In genomic region chr17:5210853-5211252, GRCh38 we compare ENCODE assay signal across 16 cellular contexts. TPM values are rescaled to one million over a fixed set of nuclear protein-coding genes. Genes with fewer than 3 reads are reported as not detected.
DNase-seq lines count a peak whose midpoint lies in the region; ATAC-seq, FAIRE-seq and TF ChIP-seq lines count a peak whose summit lies in the region.
"Had no signal": no experiment of that assay in that cellular context is flagged by ENCODE, and none has a peak within 500 bp of the region (broad histone marks: within the 10 kb centered on the region; RNA-seq: fewer than 3 reads in every experiment).

No MANE protein-coding gene starts in this region.

- H3K4me1 Mint-ChIP-seq in activated CD8-positive, alpha-beta T cell treated with anti-CD3 and anti-CD28 coated beads for 36 hours (ENCODE audit: low read depth), result peaks cover 15% of the 10 kb centered on the region
- H3K4me1 Mint-ChIP-seq in activated CD8-positive, alpha-beta T cell treated with anti-CD3 and anti-CD28 coated beads, Interleukin-2, amount 10 ng/mL, durations not matched to agents 7 days and 5 days (ENCODE audit: low read depth), result no peaks in the 10 kb centered on the region
- peaks cover 14 to 33% of the 10 kb centered on the region in 2 donors for H3K4me1 Mint-ChIP-seq in immature natural killer cell

- peak overlapping the region; percentile 23 for H3K27ac Mint-ChIP-seq in activated CD8-positive, alpha-beta T cell treated with anti-CD3 and anti-CD28 coated beads for 36 hours
- H3K27ac Mint-ChIP-seq in activated CD8-positive, alpha-beta T cell treated with anti-CD3 and anti-CD28 coated beads, Interleukin-2, amount 10 ng/mL, durations not matched to agents 7 days and 5 days, result no peak overlapping the region
- peak overlapping the region; percentile 43 to 92 (median 84) for H3K27ac Mint-ChIP-seq in immature natural killer cell

- peaks cover 2 to 18% (median 8%) of the 10 kb centered on the region in 4 donors for H3K36me3 ChIP-seq in upper lobe of left lung
- H3K36me3 ChIP-seq in A673 (ENCODE audit: insufficient read depth, low read length, poor library complexity, severe bottlenecking), result no peaks in the 10 kb centered on the region
- no peaks in the 10 kb centered on the region for H3K36me3 ChIP-seq in HepG2 (replicated peaks in 1 of 2; ENCODE audit: control insufficient read depth in 1 of 2, insufficient read depth in 2 of 2, low read length in 2 of 2)
- H3K36me3 ChIP-seq: neutrophil, SJSA1 had no signal

- H2AFZ ChIP-seq in HepG2 (ENCODE audit: low read length), result no peak overlapping the region

- H3K27me3 ChIP-seq in upper lobe of left lung, result no peaks in the 10 kb centered on the region
- no peaks in the 10 kb centered on the region for H3K27me3 ChIP-seq in A673 (replicated peaks; ENCODE audit: insufficient read depth, low read depth, low read length, poor library complexity)
- no peaks in the 10 kb centered on the region for H3K27me3 ChIP-seq in HepG2 (ENCODE audit: control insufficient read depth in 1 of 2, insufficient read depth in 2 of 2, low read length in 2 of 2)
- H3K27me3 ChIP-seq: neutrophil, SJSA1, stomach had no signal

- peaks cover 3% of the 10 kb centered on the region for H3K36me3 Mint-ChIP-seq in activated CD8-positive, alpha-beta T cell treated with anti-CD3 and anti-CD28 coated beads for 36 hours (ENCODE audit: low read depth)
- no peaks in the 10 kb centered on the region for H3K36me3 Mint-ChIP-seq in activated CD8-positive, alpha-beta T cell treated with anti-CD3 and anti-CD28 coated beads, Interleukin-2, amount 10 ng/mL, durations not matched to agents 7 days and 5 days (ENCODE audit: low read depth)
- H3K36me3 Mint-ChIP-seq in immature natural killer cell, result peaks cover 10 to 35% (median 14%) of the 10 kb centered on the region in 3 donors

- intact Hi-C loops in activated CD8-positive, alpha-beta T cell treated with anti-CD3 and anti-CD28 coated beads for 36 hours (cut with micrococcal nuclease), result no loop called here
- intact Hi-C loops in A673 (cut with micrococcal nuclease; ENCODE audit: unreplicated experiment), result no loop called here
- intact Hi-C loops in HepG2 (cut with micrococcal nuclease; ENCODE audit: unreplicated experiment), result no loop called here

- in situ Hi-C loops in HepG2 (cut with HindIII; ENCODE audit: extremely low pct_ligation_motif_present, low pct_unique_long_range_greater_than_20kb), result no loop called here

- CTCF ChIA-PET in activated CD8-positive, alpha-beta T cell treated with anti-CD3 and anti-CD28 coated beads for 36 hours (lab: Charles Lee), result interaction anchor here (0.7 to 1.5 kb wide), 3 partner anchors 27 to 228 kb away, joined by 3 read pairs; partner anchors contain the start of gene C1QBP
- CTCF ChIA-PET in activated CD8-positive, alpha-beta T cell treated with anti-CD3 and anti-CD28 coated beads, Interleukin-2, amount 10 ng/mL, durations not matched to agents 7 days and 5 days (lab: Charles Lee), result no interaction called here
- CTCF ChIA-PET in A673 (lab: Charles Lee) (no interaction called here), HepG2 (lab: Yijun Ruan, JAX; ENCODE audit: low intra/inter-chr PET ratio, low total read pairs) (no interaction called here)

- no peak for TF ChIP-seq RAD21 in HepG2 (CRISPR knock-in tag; IDR thresholded peaks at IDR 0.05)

- no peaks in the 10 kb centered on the region for H3K27me3 Mint-ChIP-seq in activated CD8-positive, alpha-beta T cell treated with anti-CD3 and anti-CD28 coated beads for 36 hours
- H3K27me3 Mint-ChIP-seq in activated CD8-positive, alpha-beta T cell treated with anti-CD3 and anti-CD28 coated beads, Interleukin-2, amount 10 ng/mL, durations not matched to agents 7 days and 5 days (ENCODE audit: low read depth), result no peaks in the 10 kb centered on the region
- H3K27me3 Mint-ChIP-seq in immature natural killer cell (ENCODE audit: low read depth in 3 of 3), result peaks cover 0 to 1% (median 0%) of the 10 kb centered on the region in 3 donors

- no peak overlapping the region for H3K4me3 ChIP-seq in upper lobe of left lung
- H3K4me3 ChIP-seq in A673 (ENCODE audit: low read depth, low read length, poor library complexity, severe bottlenecking), result no peak overlapping the region
- H3K4me3 ChIP-seq in HepG2 (replicated peaks in 1 of 3; ENCODE audit: insufficient read depth in 1 of 3, low read depth in 2 of 3, low read length in 3 of 3), result no peak overlapping the region
- H3K4me3 ChIP-seq: SJSA1, stomach had no signal

- BruUV-seq in A673 (replicated peaks; lab: Mats Ljungman, UMichigan), result no TSS peak
- no TSS peak for BruUV-seq in HepG2 (replicated peaks; lab: Mats Ljungman, UMichigan)

- no peak for DNase-seq in activated CD8-positive, alpha-beta T cell treated with anti-CD3 and anti-CD28 coated beads for 36 hours
- no peak for DNase-seq in activated CD8-positive, alpha-beta T cell treated with anti-CD3 and anti-CD28 coated beads, Interleukin-2, amount 10 ng/mL, durations not matched to agents 7 days and 5 days
- peak; percentile 31 for DNase-seq in NAMALWA (ENCODE audit: low spot score)
- DNase-seq in immature natural killer cell, result no peak
- DNase-seq in upper lobe of left lung, result no peak
- no peak for DNase-seq in A673 (ENCODE audit: low spot score)
- DNase-seq in stimulated activated CD4-positive, alpha-beta T cell treated with anti-CD3 and anti-CD28 coated beads, Interleukin-15, amount 100 ng/mL, for 24 hours, result no peak
- no peak for DNase-seq in HepG2 (ENCODE audit: low spot score)
- DNase-seq: activated CD4-positive, alpha-beta T cell treated with anti-CD3 and anti-CD28 coated beads, Interleukin-2, amount 50 U/mL, for 48 hours; anterior cingulate cortex; COR-L47; mesendoderm; stomach had no signal

- no peaks in the 10 kb centered on the region for H3K9me3 Mint-ChIP-seq in activated CD8-positive, alpha-beta T cell treated with anti-CD3 and anti-CD28 coated beads for 36 hours
- no peaks in the 10 kb centered on the region for H3K9me3 Mint-ChIP-seq in activated CD8-positive, alpha-beta T cell treated with anti-CD3 and anti-CD28 coated beads, Interleukin-2, amount 10 ng/mL, durations not matched to agents 7 days and 5 days (ENCODE audit: insufficient read depth)
- H3K9me3 Mint-ChIP-seq in immature natural killer cell, result peaks cover 0 to 2% (median 0%) of the 10 kb centered on the region in 6 donors

- TF ChIP-seq POLR2A in upper lobe of left lung (IDR thresholded peaks at IDR 0.05) (no peak), HepG2 (IDR thresholded peaks at IDR 0.05; ENCODE audit: insufficient read depth in 1 of 2, low read depth in 2 of 2, low read length in 2 of 2) (no peak)

- no peak overlapping the region for H3K4me3 Mint-ChIP-seq in activated CD8-positive, alpha-beta T cell treated with anti-CD3 and anti-CD28 coated beads for 36 hours
- no peak overlapping the region for H3K4me3 Mint-ChIP-seq in activated CD8-positive, alpha-beta T cell treated with anti-CD3 and anti-CD28 coated beads, Interleukin-2, amount 10 ng/mL, durations not matched to agents 7 days and 5 days
- H3K4me3 Mint-ChIP-seq in immature natural killer cell, result peak overlapping the region in 2 of 5 donors; percentile 33 to 34

- no peaks in the 10 kb centered on the region for H4K20me1 ChIP-seq in HepG2 (ENCODE audit: insufficient read depth, low read length)

- no peak for TF ChIP-seq EP300 in upper lobe of left lung (IDR thresholded peaks at IDR 0.05)
- TF ChIP-seq EP300 in HepG2 (IDR thresholded peaks at IDR 0.05; ENCODE audit: low read depth in 2 of 2, low read length in 2 of 2), result no peak
- TF ChIP-seq EP300 in HepG2 (CRISPR knock-in tag; IDR thresholded peaks at IDR 0.05; ENCODE audit: borderline replicate concordance), result no peak

- H3K4me1 ChIP-seq in upper lobe of left lung (peaks cover 0 to 16% (median 0%) of the 10 kb centered on the region in 4 donors), A673 (ENCODE audit: insufficient read depth, low read length, poor library complexity, severe bottlenecking) (no peaks in the 10 kb centered on the region), HepG2 (ENCODE audit: insufficient read depth, low read length) (no peaks in the 10 kb centered on the region)
- H3K4me1 ChIP-seq: SJSA1, stomach had no signal

- H3K79me2 ChIP-seq in HepG2 (ENCODE audit: insufficient read depth, low read length), result no peaks in the 10 kb centered on the region

- no peak for TF ChIP-seq CTCF in activated CD8-positive, alpha-beta T cell treated with anti-CD3 and anti-CD28 coated beads for 36 hours (IDR thresholded peaks at IDR 0.05)
- TF ChIP-seq CTCF in upper lobe of left lung (IDR thresholded peaks at IDR 0.05) (no peak), A673 (conservative IDR thresholded peaks at IDR 0.05; ENCODE audit: low read depth, low read length) (no peak), HepG2 (CRISPR knock-in tag; IDR thresholded peaks at IDR 0.05) (no peak)

- H3K9ac ChIP-seq in HepG2 (ENCODE audit: insufficient read depth, low read depth, low read length), result no peak overlapping the region

- H3K4me2 ChIP-seq in HepG2 (ENCODE audit: low read depth, low read length), result no peak overlapping the region

- FAIRE-seq in HepG2 (lab: Jason Lieb, UNC), result no peak

- WGBS in upper lobe of left lung, 2 donors, result 67 to 82% methylated on average over 5 of the region's 5 CpGs
- WGBS in HepG2 (ENCODE audit: low lambda C conversion rate), result 74% methylated on average over 5 of the region's 5 CpGs

- H3K9me3 ChIP-seq in upper lobe of left lung (no peaks in the 10 kb centered on the region), A673 (ENCODE audit: low read depth, low read length, poor library complexity, severe bottlenecking) (no peaks in the 10 kb centered on the region), HepG2 (ENCODE audit: low read length) (no peaks in the 10 kb centered on the region)
- H3K9me3 ChIP-seq: neutrophil, SJSA1, stomach had no signal

- ATAC-seq in activated CD8-positive, alpha-beta T cell treated with anti-CD3 and anti-CD28 coated beads for 36 hours, result peak; percentile 66
- no peak for ATAC-seq in activated CD8-positive, alpha-beta T cell treated with anti-CD3 and anti-CD28 coated beads, Interleukin-2, amount 10 ng/mL, durations not matched to agents 7 days and 5 days
- ATAC-seq in upper lobe of left lung (ENCODE audit: low FRiP score in 2 of 2) (no peak), HepG2 (no peak)

- POLR2A ChIA-PET in activated CD8-positive, alpha-beta T cell treated with anti-CD3 and anti-CD28 coated beads for 36 hours (lab: Charles Lee), result interaction anchor here (0.6 to 1.2 kb wide), 2 partner anchors 37 to 170 kb away, joined by 3 read pairs; no protein-coding TSS in a partner anchor
- POLR2A ChIA-PET in activated CD8-positive, alpha-beta T cell treated with anti-CD3 and anti-CD28 coated beads, Interleukin-2, amount 10 ng/mL, durations not matched to agents 7 days and 5 days (lab: Charles Lee), result no interaction called here
- POLR2A ChIA-PET in A673 (lab: Charles Lee; ENCODE audit: low non-redundant PET), result no interaction called here
- POLR2A ChIA-PET in HepG2 (lab: Yijun Ruan, JAX), result no interaction called here

- H3K27ac ChIP-seq in upper lobe of left lung (peak overlapping the region in 3 of 4 donors; percentile 30 to 61 (median 40)), A673 (ENCODE audit: low read depth, low read length, poor library complexity, severe bottlenecking) (no peak overlapping the region), HepG2 (ENCODE audit: extremely low read length, insufficient read depth, low read length) (no peak overlapping the region)
- H3K27ac ChIP-seq: neutrophil, SJSA1 had no signal

RNA-seq across cellular contexts. Expression of gene ZNF594, which starts 19.2 kb away (rescaled TPM):
- 1 to 10 TPM; 7.7 to 8.7 TPM for total RNA-seq in activated CD8-positive, alpha-beta T cell treated with anti-CD3 and anti-CD28 coated beads for 36 hours
- total RNA-seq in activated CD8-positive, alpha-beta T cell treated with anti-CD3 and anti-CD28 coated beads, Interleukin-2, amount 10 ng/mL, durations not matched to agents 7 days and 5 days, result 10 to 100 TPM; 11.8 to 12.7 TPM
- polyA plus RNA-seq in immature natural killer cell (1 to 10 TPM in 1 of 3 donors, under 1 TPM in 1, not detected in 1; 0.54 to 2.1 TPM), HepG2 (2011; rRNA removed) (2.9 TPM in 2 replicates)
- total RNA-seq in upper lobe of left lung (10 to 100 TPM in 3 of 6 donors, 1 to 10 TPM in 3; 4.9 to 29.3 (median 10.4) TPM), A673 (2021) (20.7 and 21.9 TPM in 2 replicates), HepG2 (2016; rRNA removed; fragmentation: Illumina TruSeq; extraction: Trizol) (9.0 and 9.6 TPM in 2 replicates)
- 1.1 and 2.2 TPM in 2 replicates for total RNA-seq in HepG2 (2016; cell fraction: cytosol; rRNA removed; fragmentation: Illumina TruSeq; extraction: Trizol; ENCODE audit: low read depth)
- total RNA-seq in HepG2 (2016; cell fraction: insoluble cytoplasmic fraction; rRNA removed; fragmentation: Illumina TruSeq; extraction: Trizol), result 9.2 and 10.9 TPM in 2 replicates
- 4.9 and 5.1 TPM in 2 replicates for total RNA-seq in HepG2 (2016; cell fraction: membrane; rRNA removed; fragmentation: Illumina TruSeq; extraction: Trizol)
- total RNA-seq in HepG2 (2016; cell fraction: nucleus; rRNA removed; fragmentation: Illumina TruSeq; extraction: Trizol), result 13.9 and 16.3 TPM in 2 replicates
- 1.3 and 1.8 TPM in 2 replicates for polyA plus RNA-seq in HepG2 (2011; cell fraction: cytosol; rRNA removed)
- 9.2 and 9.7 TPM in 2 replicates for polyA plus RNA-seq in HepG2 (2011; cell fraction: nucleus; rRNA removed)
- polyA plus RNA-seq in HepG2 (2012), result 3.0 and 3.4 TPM in 2 replicates
- 0.53 and 0.61 TPM in 2 replicates for polyA plus RNA-seq in HepG2 (2016; cell fraction: cytosol; fragmentation: Illumina TruSeq; extraction: Trizol; ENCODE audit: low read depth)
- polyA plus RNA-seq in HepG2 (2016; cell fraction: insoluble cytoplasmic fraction; fragmentation: Illumina TruSeq; extraction: Trizol; ENCODE audit: low read depth), result 4.1 and 4.2 TPM in 2 replicates
- polyA plus RNA-seq in HepG2 (2016; cell fraction: membrane; fragmentation: Illumina TruSeq; extraction: Trizol; ENCODE audit: low read depth), result 1.00 and 1.7 TPM in 2 replicates
- polyA plus RNA-seq in HepG2 (2016; cell fraction: nucleus; fragmentation: Illumina TruSeq; extraction: Trizol; ENCODE audit: insufficient read depth, low read depth), result 15.7 and 18.5 TPM in 2 replicates
- 3.6 and 5.3 TPM in 2 replicates for polyA minus RNA-seq in HepG2 (2011; rRNA and poly(A)+ RNA removed; ENCODE audit: low replicate concordance)
- polyA minus RNA-seq in HepG2 (2011; cell fraction: cytosol; rRNA and poly(A)+ RNA removed), result 3.0 and 3.5 TPM in 2 replicates
- 14.4 and 19.0 TPM in 2 replicates for polyA minus RNA-seq in HepG2 (2011; cell fraction: nucleus; rRNA and poly(A)+ RNA removed)

RNA-seq across cellular contexts. Expression of gene SCIMP, which starts 23.8 kb away (rescaled TPM):
- total RNA-seq in activated CD8-positive, alpha-beta T cell treated with anti-CD3 and anti-CD28 coated beads for 36 hours, result under 1 TPM; 0.13 to 0.54 TPM
- total RNA-seq in activated CD8-positive, alpha-beta T cell treated with anti-CD3 and anti-CD28 coated beads, Interleukin-2, amount 10 ng/mL, durations not matched to agents 7 days and 5 days, result not detected
- 1 to 10 TPM; 5.9 to 7.3 (median 6.5) TPM for polyA plus RNA-seq in immature natural killer cell
- total RNA-seq in upper lobe of left lung, result 10 to 100 TPM in 3 of 6 donors, 1 to 10 TPM in 3; 6.3 to 30.6 (median 10.7) TPM
- not detected in 2 replicates for total RNA-seq in A673 (2021)
- total RNA-seq in HepG2 (2016; rRNA removed; fragmentation: Illumina TruSeq; extraction: Trizol), result not detected in 2 replicates
- total RNA-seq in HepG2 (2016; cell fraction: cytosol; rRNA removed; fragmentation: Illumina TruSeq; extraction: Trizol; ENCODE audit: low read depth), result not detected in 2 replicates
- not detected in 2 replicates for total RNA-seq in HepG2 (2016; cell fraction: insoluble cytoplasmic fraction; rRNA removed; fragmentation: Illumina TruSeq; extraction: Trizol)
- not detected in 2 replicates for total RNA-seq in HepG2 (2016; cell fraction: membrane; rRNA removed; fragmentation: Illumina TruSeq; extraction: Trizol)
- total RNA-seq in HepG2 (2016; cell fraction: nucleus; rRNA removed; fragmentation: Illumina TruSeq; extraction: Trizol), result not detected in 2 replicates
- polyA plus RNA-seq in HepG2 (2011; rRNA removed), result not detected in 2 replicates
- polyA plus RNA-seq in HepG2 (2011; cell fraction: cytosol; rRNA removed), result not detected in 2 replicates
- polyA plus RNA-seq in HepG2 (2011; cell fraction: nucleus; rRNA removed), result not detected in 2 replicates
- not detected in 2 replicates for polyA plus RNA-seq in HepG2 (2012)
- not detected in 2 replicates for polyA plus RNA-seq in HepG2 (2016; cell fraction: cytosol; fragmentation: Illumina TruSeq; extraction: Trizol; ENCODE audit: low read depth)
- polyA plus RNA-seq in HepG2 (2016; cell fraction: insoluble cytoplasmic fraction; fragmentation: Illumina TruSeq; extraction: Trizol; ENCODE audit: low read depth), result not detected in 2 replicates
- not detected in 2 replicates for polyA plus RNA-seq in HepG2 (2016; cell fraction: membrane; fragmentation: Illumina TruSeq; extraction: Trizol; ENCODE audit: low read depth)
- not detected in 2 replicates for polyA plus RNA-seq in HepG2 (2016; cell fraction: nucleus; fragmentation: Illumina TruSeq; extraction: Trizol; ENCODE audit: insufficient read depth, low read depth)
- 0.19 TPM in 1 of 2 replicates, not detected in the other for polyA minus RNA-seq in HepG2 (2011; rRNA and poly(A)+ RNA removed; ENCODE audit: low replicate concordance)
- not detected in 2 replicates for polyA minus RNA-seq in HepG2 (2011; cell fraction: cytosol; rRNA and poly(A)+ RNA removed)
- polyA minus RNA-seq in HepG2 (2011; cell fraction: nucleus; rRNA and poly(A)+ RNA removed), result not detected in 2 replicates
- total RNA-seq: A172, SJSA1 had no signal

Comparison
In these comparisons a context has a peak if more than half of its experiments do, and no peak if none do; other contexts are left out.
1. H3K27ac ChIP-seq: peak in upper lobe of left lung (3 of 4); none in A673 (single experiment) and HepG2 (single experiment).